In genomic region chr15:80560601-80561025, GRCh38 we compare ENCODE assay signal across 14 cellular contexts.
"Had no signal": no experiment of that assay in that cellular context is flagged by ENCODE, and none has a peak within 500 bp of the region (broad histone marks: within the 10 kb centered on the region; RNA-seq: fewer than 3 reads in every experiment).

No MANE protein-coding gene starts in this region.

- H3K27ac Mint-ChIP-seq: activated B cell treated with CpG ODN at 0.5 μM for 24 hours; activated CD4-positive, alpha-beta T cell treated with anti-CD3 and anti-CD28 coated beads, Interleukin-2, amount 10 ng/mL, durations not matched to agents 24 days and 14 days; activated naive CD4-positive, alpha-beta T cell treated with anti-CD3 and anti-CD28 coated beads for 36 hours; activated T-helper 17 cell treated with anti-CD3 and anti-CD28 coated beads, Interleukin-2, amount 50 U/mL, for 72 hours; endodermal cell; T-cell had no signal

- H3K9me3 Mint-ChIP-seq: activated B cell treated with CpG ODN at 0.5 μM for 24 hours; activated CD4-positive, alpha-beta T cell treated with anti-CD3 and anti-CD28 coated beads, Interleukin-2, amount 10 ng/mL, durations not matched to agents 24 days and 14 days; activated naive CD4-positive, alpha-beta T cell treated with anti-CD3 and anti-CD28 coated beads for 36 hours; activated T-helper 17 cell treated with anti-CD3 and anti-CD28 coated beads, Interleukin-2, amount 50 U/mL, for 72 hours; endodermal cell; T-cell had no signal

- DNase-seq: activated B cell treated with CpG ODN at 0.5 μM for 24 hours; activated CD4-positive, alpha-beta T cell treated with anti-CD3 and anti-CD28 coated beads, Interleukin-2, amount 10 ng/mL, durations not matched to agents 24 days and 14 days; activated naive CD4-positive, alpha-beta T cell treated with anti-CD3 and anti-CD28 coated beads for 36 hours; activated T-cell treated with anti-CD3 and anti-CD28 coated beads for 4 hours; body of pancreas; cerebellar nuclear complex; endodermal cell; left cardiac atrium; ovary; stimulated activated CD4-positive, alpha-beta T cell treated with anti-CD3 and anti-CD28 coated beads, Interleukin-4, amount 100 ng/mL, for 1 hour; stimulated activated CD8-positive, alpha-beta memory T cell treated with anti-CD3 and anti-CD28 coated beads, Interleukin-4, amount 100 ng/mL, for 48 hours; T-cell; tibial artery had no signal

- ATAC-seq: activated T-helper 17 cell treated with anti-CD3 and anti-CD28 coated beads, Interleukin-2, amount 50 U/mL, for 72 hours; body of pancreas had no signal

- H3K27ac ChIP-seq: body of pancreas, ovary, tibial artery had no signal

- H3K36me3 Mint-ChIP-seq: T-cell had no signal

- H3K4me3 Mint-ChIP-seq: activated B cell treated with CpG ODN at 0.5 μM for 24 hours; activated CD4-positive, alpha-beta T cell treated with anti-CD3 and anti-CD28 coated beads, Interleukin-2, amount 10 ng/mL, durations not matched to agents 24 days and 14 days; activated naive CD4-positive, alpha-beta T cell treated with anti-CD3 and anti-CD28 coated beads for 36 hours; activated T-helper 17 cell treated with anti-CD3 and anti-CD28 coated beads, Interleukin-2, amount 50 U/mL, for 72 hours; endodermal cell; T-cell had no signal

- H3K4me1 ChIP-seq: body of pancreas, tibial artery had no signal

- H3K36me3 ChIP-seq: ovary had no signal

- H3K4me1 Mint-ChIP-seq: activated B cell treated with CpG ODN at 0.5 μM for 24 hours; activated CD4-positive, alpha-beta T cell treated with anti-CD3 and anti-CD28 coated beads, Interleukin-2, amount 10 ng/mL, durations not matched to agents 24 days and 14 days; activated T-helper 17 cell treated with anti-CD3 and anti-CD28 coated beads, Interleukin-2, amount 50 U/mL, for 72 hours; T-cell had no signal

- H3K27me3 ChIP-seq: body of pancreas, ovary, tibial artery had no signal

- H3K4me3 ChIP-seq: body of pancreas, ovary, tibial artery had no signal

- H3K9me3 ChIP-seq: body of pancreas, ovary, tibial artery had no signal
